ENCODE assay signal across 22 cellular contexts in genomic region chr2:176293334-176293733, GRCh38. TPM values are rescaled to one million over a fixed set of nuclear protein-coding genes. Genes with fewer than 3 reads are reported as not detected.
A peak's percentile ranks its signal among the peaks of the same experiment; 100 is the strongest.
DNase-seq lines count a peak whose midpoint lies in the region; ATAC-seq and TF ChIP-seq lines count a peak whose summit lies in the region.
"Had no signal": no experiment of that assay in that cellular context is flagged by ENCODE, and none has a peak within 500 bp of the region (broad histone marks: within the 10 kb centered on the region; RNA-seq: fewer than 3 reads in every experiment).

No MANE protein-coding gene starts in this region.

- no peak for ATAC-seq in central memory CD8-positive, alpha-beta T cell (replicated peaks; ENCODE audit: extremely low read depth, poor library complexity, severe bottlenecking)
- no peak for ATAC-seq in omental fat pad (ENCODE audit: low FRiP score)
- ATAC-seq: CD8-positive, alpha-beta T cell; Panc1 had no signal

- TF ChIP-seq CTCF in omental fat pad (IDR thresholded peaks at IDR 0.05) = no peak
- TF ChIP-seq CTCF in Peyer's patch (IDR thresholded peaks at IDR 0.05) = no peak

- H3K27ac ChIP-seq in mesendoderm (ENCODE audit: low read depth, low read length) (no peak overlapping the region), Peyer's patch (no peak overlapping the region)
- H3K27ac ChIP-seq: 22Rv1, C4-2B, KMS-11 had no signal

- DNase-seq in NCI-H146 (lab: John Stamatoyannopoulos, UW) = peak; percentile 32
- DNase-seq in NCI-H146 treated with DMSO at 0.1 percent for 48 hours (lab: John Stamatoyannopoulos, UW; ENCODE audit: unreplicated experiment) = no peak
- DNase-seq in NCI-H69 (lab: John Stamatoyannopoulos, UW) = peak; percentile 67
- DNase-seq in central memory CD8-positive, alpha-beta T cell (ENCODE audit: low spot score in 2 of 2) = no peak
- DNase-seq in mesendoderm = peak; percentile 25
- no peak for DNase-seq in omental fat pad (ENCODE audit: low spot score)
- no peak for DNase-seq in epidermal melanocyte (ENCODE audit: insufficient read length, low spot score)
- DNase-seq in Peyer's patch = no peak
- DNase-seq: Caco-2; CD8-positive, alpha-beta T cell; GOT3; IMR-90; MM.1S; NCI-H1694 treated with DMSO at 0.1 percent for 48 hours; NCI-H446 treated with DMSO at 0.1 percent for 48 hours; SHP77 treated with DMSO at 0.1 percent for 48 hours had no signal

- no peak overlapping the region for H2AK5ac ChIP-seq in mesendoderm (ENCODE audit: low read length)

- peak overlapping the region; percentile 25 for H3K27ac Mint-ChIP-seq in central memory CD8-positive, alpha-beta T cell (ENCODE audit: low read depth)
- H3K27ac Mint-ChIP-seq: B cell; CD8-positive, alpha-beta T cell had no signal

- H3K4ac ChIP-seq in mesendoderm (ENCODE audit: low read depth, low read length) = no peak overlapping the region

- H3K27me3 Mint-ChIP-seq in central memory CD8-positive, alpha-beta T cell = no peaks in the 10 kb centered on the region
- H3K27me3 Mint-ChIP-seq: B cell had no signal

- H3K36me3 Mint-ChIP-seq in central memory CD8-positive, alpha-beta T cell (ENCODE audit: insufficient read depth) = no peaks in the 10 kb centered on the region

- no peak overlapping the region for H3K23ac ChIP-seq in mesendoderm (ENCODE audit: low read length)

- H3K4me1 ChIP-seq in mesendoderm (ENCODE audit: control insufficient read depth, low read depth, low read length) = peaks cover 7% of the 10 kb centered on the region
- H3K4me1 ChIP-seq in Peyer's patch = no peaks in the 10 kb centered on the region
- H3K4me1 ChIP-seq: Caco-2 had no signal

- no peaks in the 10 kb centered on the region for H3K79me2 ChIP-seq in mesendoderm (ENCODE audit: control insufficient read depth, insufficient read depth, low read length)

- H3K18ac ChIP-seq in mesendoderm (ENCODE audit: low read length) = no peak overlapping the region

- H3K56ac ChIP-seq in mesendoderm (ENCODE audit: low read length) = no peak overlapping the region

- H3K4me3 Mint-ChIP-seq in central memory CD8-positive, alpha-beta T cell = no peak overlapping the region
- H3K4me3 Mint-ChIP-seq: B cell; CD8-positive, alpha-beta T cell had no signal

- H4K5ac ChIP-seq in mesendoderm (ENCODE audit: low read length) = no peak overlapping the region

- no peaks in the 10 kb centered on the region for H3K27me3 ChIP-seq in mesendoderm (ENCODE audit: insufficient read depth, low read length, poor library complexity)
- no peaks in the 10 kb centered on the region for H3K27me3 ChIP-seq in Peyer's patch

- H4K8ac ChIP-seq in mesendoderm (ENCODE audit: low read depth, low read length) = no peak overlapping the region

- H3K4me1 Mint-ChIP-seq in central memory CD8-positive, alpha-beta T cell = peaks cover 25% of the 10 kb centered on the region

- H3K36me3 ChIP-seq in mesendoderm (ENCODE audit: control insufficient read depth, insufficient read depth, low read length) (no peaks in the 10 kb centered on the region), Peyer's patch (no peaks in the 10 kb centered on the region)
- H3K36me3 ChIP-seq: HAP-1 had no signal

- H3K9me3 Mint-ChIP-seq in central memory CD8-positive, alpha-beta T cell = no peaks in the 10 kb centered on the region
- H3K9me3 Mint-ChIP-seq: CD8-positive, alpha-beta T cell had no signal

- peaks cover 2% of the 10 kb centered on the region for H3K79me1 ChIP-seq in mesendoderm (ENCODE audit: low read length)

- H3K4me3 ChIP-seq in mesendoderm (ENCODE audit: low read length) (no peak overlapping the region), Peyer's patch (no peak overlapping the region)
- H3K4me3 ChIP-seq: HAP-1 had no signal

- H3K9me3 ChIP-seq in Peyer's patch = no peaks in the 10 kb centered on the region
- H3K9me3 ChIP-seq: Caco-2, HAP-1 had no signal

- H2BK15ac ChIP-seq in mesendoderm (replicated peaks; ENCODE audit: low read depth) = no peak overlapping the region

- H3K4me2 ChIP-seq in mesendoderm (ENCODE audit: low read length) = no peak overlapping the region

- H3K9ac ChIP-seq in mesendoderm (ENCODE audit: low read length) = no peak overlapping the region
- H3K9ac ChIP-seq: KMS-11 had no signal

- WGBS in mesendoderm (ENCODE audit: extremely low coverage, insufficient coverage, low lambda C conversion rate) = no CpG with 5 or more reads among the region's 3 CpGs

- no peak overlapping the region for H2BK5ac ChIP-seq in mesendoderm (ENCODE audit: low read length)

- H2BK120ac ChIP-seq in mesendoderm (ENCODE audit: low read depth, low read length) = no peak overlapping the region

- no peak for TF ChIP-seq POLR2A in Peyer's patch (IDR thresholded peaks at IDR 0.05)

RNA-seq across cellular contexts. Expression of gene MTX2, which starts 24.1 kb away (rescaled TPM):
- polyA plus RNA-seq in mesendoderm (2013, experiment 1 of 2) = 38.3 TPM
- 45.7 TPM for polyA plus RNA-seq in mesendoderm (2013, experiment 2 of 2)
- total RNA-seq in omental fat pad = 10 to 100 TPM; 12.1 to 26.8 (median 21.8) TPM
- total RNA-seq in Peyer's patch = 10 to 100 TPM; 17.6 to 33.1 (median 28.9) TPM

Comparison
In these comparisons a context has a peak if more than half of its experiments do, and no peak if none do; other contexts are left out.
1. DNase-seq: peak in NCI-H146 (single experiment), NCI-H69 (single experiment) and mesendoderm (single experiment); none in NCI-H146 treated with DMSO at 0.1 percent for 48 hours (single experiment), central memory CD8-positive, alpha-beta T cell (0 of 2), omental fat pad (single experiment), epidermal melanocyte (single experiment) and Peyer's patch (0 of 3).